In genomic region chr5:65061974-65062353, GRCh38 we compare ENCODE assay signal across 14 cellular contexts.
DNase-seq lines count a peak whose midpoint lies in the region; ATAC-seq and TF ChIP-seq lines count a peak whose summit lies in the region.
"Had no signal": no experiment of that assay in that cellular context is flagged by ENCODE, and none has a peak within 500 bp of the region (broad histone marks: within the 10 kb centered on the region; RNA-seq: fewer than 3 reads in every experiment).

No MANE protein-coding gene starts in this region.

- BruUV-seq in OCI-LY7 (replicated peaks; lab: Mats Ljungman, UMichigan), result no TSS peak

- no peak for TF ChIP-seq CTCF in OCI-LY7 (conservative IDR thresholded peaks at IDR 0.05; ENCODE audit: low read length)

- H4K20me1 ChIP-seq in OCI-LY7 (ENCODE audit: insufficient read depth, low read length), result no peaks in the 10 kb centered on the region

- peak overlapping the region; percentile 35 for H3K4me3 ChIP-seq in OCI-LY7 (ENCODE audit: low read depth, low read length, poor library complexity, severe bottlenecking)
- H3K4me3 ChIP-seq: neural progenitor cell had no signal

- H3K79me2 ChIP-seq in OCI-LY7 (ENCODE audit: insufficient read depth, low read depth, low read length), result no peaks in the 10 kb centered on the region

- peak; percentile 53 for DNase-seq in OCI-LY7 (ENCODE audit: low spot score)
- no peak for DNase-seq in activated CD4-positive, CD25-positive, alpha-beta regulatory T cell treated with anti-CD3 and anti-CD28 coated beads, Interleukin-2, amount 50 U/mL, for 72 hours
- no peak for DNase-seq in NCI-H2081 treated with DMSO at 0.1 percent for 48 hours (lab: John Stamatoyannopoulos, UW)
- DNase-seq in NOMO-1 (lab: John Stamatoyannopoulos, UW; ENCODE audit: unreplicated experiment in 2 of 2), result no peak
- DNase-seq in activated CD4-positive, CD25-positive, alpha-beta regulatory T cell (lab: John Stamatoyannopoulos, UW), result no peak
- DNase-seq: C1 segment of cervical spinal cord; NCI-H1105; stimulated activated CD4-positive, alpha-beta T cell treated with anti-CD3 and anti-CD28 coated beads, Interleukin-1b, Interleukin-23, amount 100 ng/mL, for 48 hours had no signal

- H3K36me3 ChIP-seq in OCI-LY7 (ENCODE audit: insufficient read depth, low read length), result no peaks in the 10 kb centered on the region; the same call in 1 of the 2 replicates
- H3K36me3 ChIP-seq: neural progenitor cell had no signal

- H3K4me2 ChIP-seq in OCI-LY7 (ENCODE audit: low read length), result peak overlapping the region; percentile 65
- H3K4me2 ChIP-seq: neural progenitor cell had no signal

- CTCF ChIA-PET in OCI-LY7 (lab: Charles Lee; ENCODE audit: unreplicated experiment), result interaction anchor here (0.7 to 0.9 kb wide), 2 partner anchors 12 to 41 kb away, joined by 3 read pairs; no protein-coding TSS in a partner anchor

- intact Hi-C loops in OCI-LY7 (cut with micrococcal nuclease; ENCODE audit: unreplicated experiment), result loop anchor here (1.0 to 5.0 kb wide), 4 partner anchors 24 to 501 kb away; partner anchors contain the start of genes ADAMTS6, CENPK and PPWD1

- peaks cover 94% of the 10 kb centered on the region for H3K4me1 ChIP-seq in OCI-LY7 (ENCODE audit: insufficient read depth, low read length, poor library complexity, severe bottlenecking)

- peak overlapping the region; percentile 93 for H3K27ac ChIP-seq in OCI-LY7 (ENCODE audit: low read depth, low read length, poor library complexity, severe bottlenecking)
- H3K27ac ChIP-seq: HL-60, neural progenitor cell, VCaP had no signal

- ATAC-seq in GM18498 (IDR thresholded peaks at IDR 0.05; ENCODE audit: unreplicated experiment) (peak; percentile 41), GM21360 (IDR thresholded peaks at IDR 0.05; ENCODE audit: unreplicated experiment) (peak; percentile 33), HG02938 (IDR thresholded peaks at IDR 0.05; ENCODE audit: unreplicated experiment) (peak; percentile 32)

- peaks cover 7% of the 10 kb centered on the region; the same call in 1 of the 2 replicates for H3K9me3 ChIP-seq in OCI-LY7 (ENCODE audit: low read length)

- H3K9me2 ChIP-seq in OCI-LY7 (ENCODE audit: insufficient read depth, low read length), result no peaks in the 10 kb centered on the region

- peak overlapping the region; percentile 89; the same call in 1 of the 2 replicates for H2AFZ ChIP-seq in OCI-LY7 (ENCODE audit: low read length)
- H2AFZ ChIP-seq: neural progenitor cell had no signal

- POLR2A ChIA-PET in OCI-LY7 (lab: Charles Lee), result interaction anchor here (0.5 to 9.3 kb wide), 8 partner anchors 10 to 419 kb away, joined by 3 to 136 read pairs (median 6); no protein-coding TSS in a partner anchor
